Comparison of ENCODE assay signal across 1 cellular context in genomic region chr2:152336103-152336853, GRCh38.
TF ChIP-seq lines count a peak whose summit lies in the region.

No MANE protein-coding gene starts in this region.

TF ChIP-seq in HepG2, 621 proteins besides CTCF, POLR2A, EP300 and RAD21 (continued from another document and continues in another):
- TF ChIP-seq ZNF407 (CRISPR knock-in tag; IDR thresholded peaks at IDR 0.05; ENCODE audit: not compliant biosample characterization) (peak; percentile 19), ZFAT (CRISPR knock-in tag; conservative IDR thresholded peaks at IDR 0.05) (0 out of 2 replicates have a peak, but pooled peaks have one; percentile 45), U2AF1 (optimal IDR thresholded peaks at IDR 0.05; ENCODE audit: low read depth, low read length) (peak; percentile 20), KDM5B (CRISPR knock-in tag; IDR thresholded peaks at IDR 0.05; ENCODE audit: borderline replicate concordance) (peak; percentile 28; the same call in 1 of the 2 replicates), NCOR1 (IDR thresholded peaks at IDR 0.05; ENCODE audit: borderline replicate concordance, low read length) (no peak), ZNF639 (CRISPR knock-in tag; conservative IDR thresholded peaks at IDR 0.05) (no peak), KMT2A (CRISPR knock-in tag; IDR thresholded peaks at IDR 0.05) (peak; percentile 43), ZNF710 (CRISPR knock-in tag; IDR thresholded peaks at IDR 0.05; ENCODE audit: borderline replicate concordance) (no peak), SUZ12 (IDR thresholded peaks at IDR 0.05; ENCODE audit: low read depth, low read length) (no peak), MLX (CRISPR knock-in tag; IDR thresholded peaks at IDR 0.05) (no peak), ZNF446 (CRISPR knock-in tag; IDR thresholded peaks at IDR 0.05) (0 out of 2 replicates have a peak, but pooled peaks have one; percentile 2), ZNF747 (CRISPR knock-in tag; IDR thresholded peaks at IDR 0.05; ENCODE audit: borderline replicate concordance) (no peak), ZNF343 (CRISPR knock-in tag; IDR thresholded peaks at IDR 0.05) (no peak), ZZZ3 (CRISPR knock-in tag; IDR thresholded peaks at IDR 0.05; ENCODE audit: borderline replicate concordance) (no peak), ZNF724P (CRISPR knock-in tag; IDR thresholded peaks at IDR 0.05; ENCODE audit: borderline replicate concordance) (no peak), ZBTB38 (CRISPR knock-in tag; IDR thresholded peaks at IDR 0.05) (no peak), FOXJ3 (CRISPR knock-in tag; IDR thresholded peaks at IDR 0.05; ENCODE audit: borderline replicate concordance) (no peak), DMAP1 (CRISPR knock-in tag; IDR thresholded peaks at IDR 0.05) (peak; percentile 15; the same call in 1 of the 2 replicates), ETS1 (CRISPR knock-in tag; IDR thresholded peaks at IDR 0.05) (no peak), TARDBP (CRISPR knock-in tag; IDR thresholded peaks at IDR 0.05) (0 out of 2 replicates have a peak, but pooled peaks have one; percentile 25), ZNF432 (CRISPR knock-in tag; IDR thresholded peaks at IDR 0.05; ENCODE audit: borderline replicate concordance) (no peak), SALL2 (CRISPR knock-in tag; IDR thresholded peaks at IDR 0.05) (0 out of 2 replicates have a peak, but pooled peaks have one; percentile 48), BCL6 (CRISPR knock-in tag; IDR thresholded peaks at IDR 0.05) (no peak), ZNF205 (CRISPR knock-in tag; IDR thresholded peaks at IDR 0.05) (no peak; the same call in 1 of the 2 replicates), ZNF17 (CRISPR knock-in tag; IDR thresholded peaks at IDR 0.05) (no peak), SYNCRIP (IDR thresholded peaks at IDR 0.05; ENCODE audit: insufficient read depth, low read depth, low read length) (no peak), ZNF20 (CRISPR knock-in tag; IDR thresholded peaks at IDR 0.05) (no peak), ZNF496 (CRISPR knock-in tag; IDR thresholded peaks at IDR 0.05; ENCODE audit: insufficient replicate concordance) (no peak), PHB2 (IDR thresholded peaks at IDR 0.05; ENCODE audit: partially characterized antibody) (no peak), SOX13 (IDR thresholded peaks at IDR 0.05) (no peak), SOX13 (CRISPR knock-in tag; conservative IDR thresholded peaks at IDR 0.05 in 1 of 2, IDR thresholded peaks at IDR 0.05 in 1 of 2) (no peak), ZNF770 (CRISPR knock-in tag; IDR thresholded peaks at IDR 0.05) (no peak), ZNF589 (CRISPR knock-in tag; conservative IDR thresholded peaks at IDR 0.05) (0 out of 2 replicates have a peak, but pooled peaks have one; percentile 37), ELF3 (CRISPR knock-in tag; IDR thresholded peaks at IDR 0.05) (no peak), PCBP1 (IDR thresholded peaks at IDR 0.05; ENCODE audit: borderline replicate concordance, low read depth, low read length) (no peak)
- TF ChIP-seq, protein P1, sequence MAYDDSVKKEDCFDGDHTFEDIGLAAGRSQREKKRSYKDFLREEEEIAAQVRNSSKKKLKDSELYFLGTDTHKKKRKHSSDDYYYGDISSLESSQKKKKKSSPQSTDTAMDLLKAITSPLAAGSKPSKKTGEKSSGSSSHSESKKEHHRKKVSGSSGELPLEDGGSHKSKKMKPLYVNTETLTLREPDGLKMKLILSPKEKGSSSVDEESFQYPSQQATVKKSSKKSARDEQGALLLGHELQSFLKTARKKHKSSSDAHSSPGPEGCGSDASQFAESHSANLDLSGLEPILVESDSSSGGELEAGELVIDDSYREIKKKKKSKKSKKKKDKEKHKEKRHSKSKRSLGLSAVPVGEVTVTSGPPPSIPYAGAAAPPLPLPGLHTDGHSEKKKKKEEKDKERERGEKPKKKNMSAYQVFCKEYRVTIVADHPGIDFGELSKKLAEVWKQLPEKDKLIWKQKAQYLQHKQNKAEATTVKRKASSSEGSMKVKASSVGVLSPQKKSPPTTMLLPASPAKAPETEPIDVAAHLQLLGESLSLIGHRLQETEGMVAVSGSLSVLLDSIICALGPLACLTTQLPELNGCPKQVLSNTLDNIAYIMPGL (CRISPR knock-in tag; IDR thresholded peaks at IDR 0.05; ENCODE audit: borderline replicate concordance in 1 of 2, low read depth in 1 of 2): peak in 1 of 2 experiments; percentile 61; a peak in 2 of 4 replicates
- TF ChIP-seq, protein P2, sequence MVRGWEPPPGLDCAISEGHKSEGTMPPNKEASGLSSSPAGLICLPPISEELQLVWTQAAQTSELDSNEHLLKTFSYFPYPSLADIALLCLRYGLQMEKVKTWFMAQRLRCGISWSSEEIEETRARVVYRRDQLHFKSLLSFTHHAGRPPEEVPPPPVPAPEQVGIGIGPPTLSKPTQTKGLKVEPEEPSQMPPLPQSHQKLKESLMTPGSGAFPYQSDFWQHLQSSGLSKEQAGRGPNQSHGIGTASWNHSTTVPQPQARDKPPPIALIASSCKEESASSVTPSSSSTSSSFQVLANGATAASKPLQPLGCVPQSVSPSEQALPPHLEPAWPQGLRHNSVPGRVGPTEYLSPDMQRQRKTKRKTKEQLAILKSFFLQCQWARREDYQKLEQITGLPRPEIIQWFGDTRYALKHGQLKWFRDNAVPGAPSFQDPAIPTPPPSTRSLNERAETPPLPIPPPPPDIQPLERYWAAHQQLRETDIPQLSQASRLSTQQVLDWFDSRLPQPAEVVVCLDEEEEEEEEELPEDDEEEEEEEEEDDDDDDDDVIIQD (CRISPR knock-in tag; IDR thresholded peaks at IDR 0.05; ENCODE audit: low read depth): no peak
- TF ChIP-seq, protein P3, sequence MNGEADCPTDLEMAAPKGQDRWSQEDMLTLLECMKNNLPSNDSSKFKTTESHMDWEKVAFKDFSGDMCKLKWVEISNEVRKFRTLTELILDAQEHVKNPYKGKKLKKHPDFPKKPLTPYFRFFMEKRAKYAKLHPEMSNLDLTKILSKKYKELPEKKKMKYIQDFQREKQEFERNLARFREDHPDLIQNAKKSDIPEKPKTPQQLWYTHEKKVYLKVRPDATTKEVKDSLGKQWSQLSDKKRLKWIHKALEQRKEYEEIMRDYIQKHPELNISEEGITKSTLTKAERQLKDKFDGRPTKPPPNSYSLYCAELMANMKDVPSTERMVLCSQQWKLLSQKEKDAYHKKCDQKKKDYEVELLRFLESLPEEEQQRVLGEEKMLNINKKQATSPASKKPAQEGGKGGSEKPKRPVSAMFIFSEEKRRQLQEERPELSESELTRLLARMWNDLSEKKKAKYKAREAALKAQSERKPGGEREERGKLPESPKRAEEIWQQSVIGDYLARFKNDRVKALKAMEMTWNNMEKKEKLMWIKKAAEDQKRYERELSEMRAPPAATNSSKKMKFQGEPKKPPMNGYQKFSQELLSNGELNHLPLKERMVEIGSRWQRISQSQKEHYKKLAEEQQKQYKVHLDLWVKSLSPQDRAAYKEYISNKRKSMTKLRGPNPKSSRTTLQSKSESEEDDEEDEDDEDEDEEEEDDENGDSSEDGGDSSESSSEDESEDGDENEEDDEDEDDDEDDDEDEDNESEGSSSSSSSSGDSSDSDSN (CRISPR knock-in tag; IDR thresholded peaks at IDR 0.05): peak; percentile 70
